ENCODE assay signal across 19 cellular contexts in genomic region chr1:96979869-96980268, GRCh38.
"Had no signal": no experiment of that assay in that cellular context is flagged by ENCODE, and none has a peak within 500 bp of the region (broad histone marks: within the 10 kb centered on the region; RNA-seq: fewer than 3 reads in every experiment).

No MANE protein-coding gene starts in this region.

- H3K27me3 ChIP-seq: colonic mucosa, esophagus squamous epithelium, gastroesophageal sphincter, neutrophil, right atrium auricular region, tibial artery, upper lobe of left lung, uterus had no signal

- H3K27ac ChIP-seq: colonic mucosa, esophagus squamous epithelium, gastroesophageal sphincter, neutrophil, tibial artery, upper lobe of left lung, uterus had no signal

- H3K36me3 ChIP-seq: colonic mucosa, esophagus squamous epithelium, gastroesophageal sphincter, neutrophil, right atrium auricular region, tibial artery, upper lobe of left lung, uterus had no signal

- H3K9me3 ChIP-seq: colonic mucosa, esophagus squamous epithelium, gastroesophageal sphincter, neutrophil, right atrium auricular region, tibial artery, upper lobe of left lung, uterus had no signal

- H3K4me1 ChIP-seq: colonic mucosa, esophagus squamous epithelium, gastroesophageal sphincter, tibial artery, upper lobe of left lung, uterus had no signal

- H3K27ac Mint-ChIP-seq: naive B cell; nephron progenitor cell; stimulated activated effector memory CD8-positive, alpha-beta T cell treated with anti-CD3 and anti-CD28 coated beads, Interleukin-12 subunit alpha, Interleukin-12 subunit beta, amount 100 ng/mL, for 72 hours; stimulated activated naive CD8-positive, alpha-beta T cell treated with anti-CD3 and anti-CD28 coated beads, Interleukin-15, Interleukin-2, amounts not matched to agents 100 ng/mL and 50 ng/mL, for 24 hours had no signal

- ATAC-seq: gastroesophageal sphincter, left ventricle myocardium superior had no signal

- H3K4me1 Mint-ChIP-seq: naive B cell; stimulated activated effector memory CD8-positive, alpha-beta T cell treated with anti-CD3 and anti-CD28 coated beads, Interleukin-12 subunit alpha, Interleukin-12 subunit beta, amount 100 ng/mL, for 72 hours had no signal

- H3K4me3 Mint-ChIP-seq: naive B cell; nephron progenitor cell; stimulated activated effector memory CD8-positive, alpha-beta T cell treated with anti-CD3 and anti-CD28 coated beads, Interleukin-12 subunit alpha, Interleukin-12 subunit beta, amount 100 ng/mL, for 72 hours; stimulated activated naive CD8-positive, alpha-beta T cell treated with anti-CD3 and anti-CD28 coated beads, Interleukin-15, Interleukin-2, amounts not matched to agents 100 ng/mL and 50 ng/mL, for 24 hours had no signal

- H3K36me3 Mint-ChIP-seq: naive B cell; stimulated activated effector memory CD8-positive, alpha-beta T cell treated with anti-CD3 and anti-CD28 coated beads, Interleukin-12 subunit alpha, Interleukin-12 subunit beta, amount 100 ng/mL, for 72 hours had no signal

- DNase-seq: colonic mucosa; esophagus squamous epithelium; kidney; left cardiac atrium; left ventricle myocardium superior; mesendoderm; naive B cell; nephron progenitor cell; posterior cingulate gyrus; stimulated activated CD4-positive, alpha-beta T cell treated with anti-CD3 and anti-CD28 coated beads, Interleukin-4, amount 100 ng/mL, for 1 hour; stimulated activated CD8-positive, alpha-beta memory T cell treated with anti-CD3 and anti-CD28 coated beads, Interleukin-4, amount 100 ng/mL, for 48 hours; tibial artery; upper lobe of left lung; uterus had no signal

- H3K4me3 ChIP-seq: colonic mucosa, esophagus squamous epithelium, gastroesophageal sphincter, right atrium auricular region, tibial artery, upper lobe of left lung, uterus had no signal

- H3K9me3 Mint-ChIP-seq: nephron progenitor cell; stimulated activated effector memory CD8-positive, alpha-beta T cell treated with anti-CD3 and anti-CD28 coated beads, Interleukin-12 subunit alpha, Interleukin-12 subunit beta, amount 100 ng/mL, for 72 hours; stimulated activated naive CD8-positive, alpha-beta T cell treated with anti-CD3 and anti-CD28 coated beads, Interleukin-15, Interleukin-2, amounts not matched to agents 100 ng/mL and 50 ng/mL, for 24 hours had no signal
